ENCODE assay signal across 30 cellular contexts in the genomic region with DNA sequence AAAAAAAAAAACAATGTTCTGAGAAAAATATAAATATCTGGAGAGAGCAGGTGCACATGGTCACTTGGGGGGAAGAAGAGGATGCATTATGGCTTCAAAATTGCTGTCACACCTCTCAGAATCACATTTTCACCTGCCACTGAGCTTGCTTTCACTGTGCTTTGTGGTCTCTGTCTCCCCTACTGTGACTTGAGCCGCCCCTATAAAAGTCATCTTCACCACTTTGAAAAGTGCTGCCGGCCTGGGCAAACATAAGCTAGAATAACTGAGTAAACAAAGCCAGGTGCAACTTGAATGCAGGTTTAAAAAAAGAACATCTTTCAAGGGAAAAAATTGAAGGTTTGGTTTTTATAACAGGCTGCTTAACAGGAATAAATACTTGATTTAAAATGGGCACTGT.
DNase-seq lines count a peak whose midpoint lies in the region; ATAC-seq, FAIRE-seq and TF ChIP-seq lines count a peak whose summit lies in the region.
"Had no signal": no experiment of that assay in that cellular context is flagged by ENCODE, and none has a peak within 500 bp of the region (broad histone marks: within the 10 kb centered on the region; RNA-seq: fewer than 3 reads in every experiment).

No MANE protein-coding gene starts in this region.

- no peaks in the 10 kb centered on the region for H3K27me3 ChIP-seq in CD4-positive, alpha-beta T cell (ENCODE audit: control insufficient read depth, insufficient read depth, low read length)
- H3K27me3 ChIP-seq: left lung, suprapubic skin, uterus had no signal

- POLR2A ChIA-PET in CD4-positive, alpha-beta T cell (lab: Charles Lee): no interaction called here

- no peak overlapping the region for H3K27ac Mint-ChIP-seq in CD4-positive, alpha-beta T cell
- H3K27ac Mint-ChIP-seq: activated CD4-positive, alpha-beta memory T cell treated with anti-CD3 and anti-CD28 coated beads, Interleukin-2, amount 10 ng/mL, durations not matched to agents 7 days and 5 days; dendritic cell treated with granulocyte-macrophage colony-stimulating factor and Interleukin-4, amounts not matched to agents 40 ng/mL and 50 ng/mL, for 4 days; nephron; stimulated activated effector memory CD8-positive, alpha-beta T cell treated with anti-CD3 and anti-CD28 coated beads, Interleukin-12 subunit alpha, Interleukin-12 subunit beta, amount 100 ng/mL, for 72 hours had no signal

- H3K4me3 Mint-ChIP-seq in CD4-positive, alpha-beta T cell: no peak overlapping the region
- H3K4me3 Mint-ChIP-seq: activated CD4-positive, alpha-beta memory T cell treated with anti-CD3 and anti-CD28 coated beads, Interleukin-2, amount 10 ng/mL, durations not matched to agents 7 days and 5 days; dendritic cell treated with granulocyte-macrophage colony-stimulating factor and Interleukin-4, amounts not matched to agents 40 ng/mL and 50 ng/mL, for 4 days; nephron; stimulated activated effector memory CD8-positive, alpha-beta T cell treated with anti-CD3 and anti-CD28 coated beads, Interleukin-12 subunit alpha, Interleukin-12 subunit beta, amount 100 ng/mL, for 72 hours had no signal

- CTCF ChIA-PET in CD4-positive, alpha-beta T cell (lab: Charles Lee): no interaction called here

- no peak for TF ChIP-seq CTCF in CD4-positive, alpha-beta T cell (IDR thresholded peaks at IDR 0.05)

- intact Hi-C loops in CD4-positive, alpha-beta T cell (cut with DNase I, micrococcal nuclease): no loop called here

- no peaks in the 10 kb centered on the region for H3K36me3 Mint-ChIP-seq in CD4-positive, alpha-beta T cell (ENCODE audit: low read depth)
- H3K36me3 Mint-ChIP-seq: stimulated activated effector memory CD8-positive, alpha-beta T cell treated with anti-CD3 and anti-CD28 coated beads, Interleukin-12 subunit alpha, Interleukin-12 subunit beta, amount 100 ng/mL, for 72 hours had no signal

- no peak overlapping the region for H3K27ac ChIP-seq in CD4-positive, alpha-beta T cell (ENCODE audit: low read depth, low read length)
- H3K27ac ChIP-seq: A549, KMS-11, left lung, prostate gland, suprapubic skin, uterus had no signal

- ATAC-seq in CD4-positive, alpha-beta T cell (ENCODE audit: poor library complexity): no peak
- ATAC-seq in GM21381 (IDR thresholded peaks at IDR 0.05; ENCODE audit: unreplicated experiment): no peak
- ATAC-seq: A549; GM12878; left lung; stimulated activated effector memory CD8-positive, alpha-beta T cell treated with anti-CD3 and anti-CD28 coated beads, Interleukin-12 subunit alpha, Interleukin-12 subunit beta, amount 100 ng/mL, for 72 hours had no signal

- H3K4me1 Mint-ChIP-seq in CD4-positive, alpha-beta T cell (ENCODE audit: low read depth): no peaks in the 10 kb centered on the region
- H3K4me1 Mint-ChIP-seq: activated CD4-positive, alpha-beta memory T cell treated with anti-CD3 and anti-CD28 coated beads, Interleukin-2, amount 10 ng/mL, durations not matched to agents 7 days and 5 days; nephron; stimulated activated effector memory CD8-positive, alpha-beta T cell treated with anti-CD3 and anti-CD28 coated beads, Interleukin-12 subunit alpha, Interleukin-12 subunit beta, amount 100 ng/mL, for 72 hours had no signal

- peaks cover 2% of the 10 kb centered on the region for H3K9me3 Mint-ChIP-seq in CD4-positive, alpha-beta T cell
- H3K9me3 Mint-ChIP-seq: activated CD4-positive, alpha-beta memory T cell treated with anti-CD3 and anti-CD28 coated beads, Interleukin-2, amount 10 ng/mL, durations not matched to agents 7 days and 5 days had no signal

- no peaks in the 10 kb centered on the region for H3K9me3 ChIP-seq in CD4-positive, alpha-beta T cell (ENCODE audit: control insufficient read depth, low read length)
- H3K9me3 ChIP-seq: A549, HAP-1, left lung, prostate gland, suprapubic skin, uterus had no signal

- H3K27me3 Mint-ChIP-seq in CD4-positive, alpha-beta T cell: no peaks in the 10 kb centered on the region
- H3K27me3 Mint-ChIP-seq: activated CD4-positive, alpha-beta memory T cell treated with anti-CD3 and anti-CD28 coated beads, Interleukin-2, amount 10 ng/mL, durations not matched to agents 7 days and 5 days; dendritic cell treated with granulocyte-macrophage colony-stimulating factor and Interleukin-4, amounts not matched to agents 40 ng/mL and 50 ng/mL, for 4 days had no signal

- FAIRE-seq in GM19239 (lab: Jason Lieb, UNC): no peak
- FAIRE-seq: A549, bronchial epithelial cell, GM12878 had no signal

- peak; percentile 98 for DNase-seq in DMS53 (lab: John Stamatoyannopoulos, UW)
- peak; percentile 98 for DNase-seq in NCI-H146 treated with DMSO at 0.1 percent for 48 hours (lab: John Stamatoyannopoulos, UW; ENCODE audit: unreplicated experiment)
- peak; percentile 79 for DNase-seq in NCI-H2196 (lab: John Stamatoyannopoulos, UW; ENCODE audit: unreplicated experiment)
- DNase-seq in SHP77 (lab: John Stamatoyannopoulos, UW): peak; percentile 94
- no peak for DNase-seq in GM19239 (ENCODE audit: insufficient read length, low spot score)
- DNase-seq in CD4-positive, alpha-beta T cell: no peak
- no peak for DNase-seq in UCSD-AML1 (lab: John Stamatoyannopoulos, UW; ENCODE audit: unreplicated experiment)
- DNase-seq: activated CD4-positive, alpha-beta memory T cell treated with anti-CD3 and anti-CD28 coated beads, Interleukin-2, amount 10 ng/mL, durations not matched to agents 7 days and 5 days; activated CD4-positive, CD25-positive, alpha-beta regulatory T cell; activated naive CD4-positive, alpha-beta T cell; amniotic stem cell; C1 segment of cervical spinal cord; DMS 273 treated with DMSO at 0.1 percent for 48 hours; left lung; midbrain; MV-4-11; NK-92 treated with Interleukin-12 subunit alpha and Interleukin-12 subunit beta, amount 100 ng/mL, for 24 hours; T-helper 9 cell; uterus had no signal

Comparison
In these comparisons a context has a peak if more than half of its experiments do, and no peak if none do; other contexts are left out.
1. DNase-seq: peak in DMS53 (single experiment), NCI-H146 treated with DMSO at 0.1 percent for 48 hours (single experiment), NCI-H2196 (single experiment) and SHP77 (2 of 2); none in GM19239 (single experiment), CD4-positive, alpha-beta T cell (0 of 10) and UCSD-AML1 (single experiment).